ENCODE assay signal across 8 cellular contexts in the genomic region with DNA sequence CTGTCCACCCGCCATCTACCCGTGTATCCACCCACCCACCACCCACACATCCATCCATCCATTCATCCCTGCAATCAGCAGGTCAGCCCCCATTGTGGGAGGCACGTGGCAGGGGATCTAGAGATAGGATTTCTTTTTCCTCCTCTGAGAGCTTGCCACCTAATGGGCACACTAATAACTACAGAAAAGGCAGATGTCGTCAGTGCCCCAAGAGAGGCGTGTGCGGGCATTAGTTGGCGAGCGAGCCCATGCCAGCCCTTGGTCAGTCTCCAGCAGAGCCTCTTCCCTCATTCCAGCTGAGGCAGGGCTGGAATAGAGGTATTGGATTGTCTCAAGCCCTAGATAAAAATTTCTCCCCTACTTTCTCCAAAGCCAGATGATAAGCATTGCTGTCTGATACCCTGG.
A peak's percentile ranks its signal among the peaks of the same experiment; 100 is the strongest.
DNase-seq lines count a peak whose midpoint lies in the region; ATAC-seq and TF ChIP-seq lines count a peak whose summit lies in the region.

No MANE protein-coding gene starts in this region.

- H3K9me3 ChIP-seq in parathyroid adenoma (ENCODE audit: control insufficient read depth, low read length), result no peaks in the 10 kb centered on the region

- peak; percentile 16 for TF ChIP-seq CTCF in GM12865 (IDR thresholded peaks at IDR 0.05; ENCODE audit: insufficient read depth, low read depth, low read length, missing control alignments)
- peak; percentile 36 for TF ChIP-seq CTCF in parathyroid adenoma (IDR thresholded peaks at IDR 0.05)

- H3K79me2 ChIP-seq in parathyroid adenoma, result no peaks in the 10 kb centered on the region

- no peaks in the 10 kb centered on the region for H3K36me3 ChIP-seq in parathyroid adenoma (ENCODE audit: control insufficient read depth, insufficient read depth, low read length)

- H3K27me3 ChIP-seq in parathyroid adenoma (ENCODE audit: control insufficient read depth, insufficient read depth, low read length), result no peaks in the 10 kb centered on the region

- no peak for ATAC-seq in GM21360 (IDR thresholded peaks at IDR 0.05; ENCODE audit: unreplicated experiment)
- ATAC-seq in GM19395 (IDR thresholded peaks at IDR 0.05; ENCODE audit: unreplicated experiment), result no peak
- no peak for ATAC-seq in GM19463 (IDR thresholded peaks at IDR 0.05; ENCODE audit: unreplicated experiment)

- DNase-seq in GM12865 (ENCODE audit: low read depth) (no peak), NCI-H446 (lab: John Stamatoyannopoulos, UW) (peak; percentile 51 to 65)
- DNase-seq in central memory CD4-positive, alpha-beta T cell, result no peak

- no peak overlapping the region for H3K9ac ChIP-seq in parathyroid adenoma

- peaks cover 11% of the 10 kb centered on the region for H3K4me1 ChIP-seq in parathyroid adenoma

- H3K27ac ChIP-seq in cingulate gyrus (ENCODE audit: low read depth, low read length) (peak overlapping the region; percentile 62), parathyroid adenoma (no peak overlapping the region)

- no peak overlapping the region for H2AFZ ChIP-seq in parathyroid adenoma

- no peak overlapping the region for H3K4me2 ChIP-seq in parathyroid adenoma (ENCODE audit: low read length)

- H3K4me3 ChIP-seq in GM12865 (ENCODE audit: low read depth, low read length), result no peak overlapping the region
- no peak overlapping the region for H3K4me3 ChIP-seq in parathyroid adenoma (ENCODE audit: low read depth, low read length)

Comparison
In these comparisons a context has a peak if more than half of its experiments do, and no peak if none do; other contexts are left out.
1. DNase-seq: peak in NCI-H446 (2 of 2); none in GM12865 (single experiment) and central memory CD4-positive, alpha-beta T cell (single experiment).